8 cellular contexts compared by ENCODE assay signal in the genomic region with DNA sequence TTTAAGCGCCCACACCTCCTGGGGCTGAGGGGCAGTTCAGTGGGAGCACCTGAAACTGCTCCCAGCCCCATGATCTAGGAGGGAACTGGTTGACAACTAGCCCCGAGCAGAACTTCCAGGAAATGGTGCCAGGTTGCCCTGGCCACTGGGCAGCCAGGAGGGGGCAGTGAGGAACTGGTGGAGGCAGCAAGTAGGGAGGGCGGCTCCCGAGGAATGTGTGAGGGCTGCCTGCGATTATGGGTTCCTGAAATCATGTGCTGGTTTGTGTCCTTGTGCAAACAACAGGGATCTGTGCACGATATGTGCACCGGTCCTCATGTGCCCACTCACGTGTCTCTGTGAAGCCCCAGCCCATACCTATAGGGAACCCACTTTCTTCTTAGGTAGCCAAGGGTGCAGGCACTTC. TPM values are rescaled to one million over a fixed set of nuclear protein-coding genes. Genes with fewer than 3 reads are reported as not detected.
DNase-seq lines count a peak whose midpoint lies in the region; ATAC-seq and TF ChIP-seq lines count a peak whose summit lies in the region.

No MANE protein-coding gene starts in this region.

- H3K4me1 Mint-ChIP-seq in CD8-positive, alpha-beta T cell (ENCODE audit: low read depth) = peaks cover 32% of the 10 kb centered on the region
- peaks cover 22% of the 10 kb centered on the region for H3K4me1 Mint-ChIP-seq in glutamatergic neuron (ENCODE audit: low read depth, unreplicated experiment)

- TF ChIP-seq POLR2A in gastrocnemius medialis (IDR thresholded peaks at IDR 0.05) = no peak

- H3K4me1 ChIP-seq in CD8-positive, alpha-beta T cell (ENCODE audit: insufficient read depth, low read length) = peaks cover 19% of the 10 kb centered on the region
- H3K4me1 ChIP-seq in gastrocnemius medialis = peaks cover 50 to 57% of the 10 kb centered on the region in 2 donors

- peak in 1 of 7 experiments; percentile 23 for DNase-seq in CD8-positive, alpha-beta T cell
- DNase-seq in HT-29 (ENCODE audit: low spot score) = peak; percentile 59
- peak; percentile 70 for DNase-seq in astrocyte of the spinal cord (ENCODE audit: low read depth, low spot score)
- DNase-seq in iPS-NIHi7 (ENCODE audit: extremely low spot score) = peak; percentile 57
- DNase-seq in gastrocnemius medialis = peak; percentile 57 to 83
- no peak for DNase-seq in glutamatergic neuron
- DNase-seq in OCI-M2 (lab: John Stamatoyannopoulos, UW; ENCODE audit: unreplicated experiment) = no peak

- H3K9me3 ChIP-seq in CD8-positive, alpha-beta T cell (ENCODE audit: low read length) = no peaks in the 10 kb centered on the region
- no peaks in the 10 kb centered on the region for H3K9me3 ChIP-seq in gastrocnemius medialis

- no peak overlapping the region for H3K27ac ChIP-seq in CD8-positive, alpha-beta T cell (ENCODE audit: low read depth, low read length)
- H3K27ac ChIP-seq in gastrocnemius medialis = peak overlapping the region; percentile 68 to 78 (median 72)

- POLR2A ChIA-PET in CD8-positive, alpha-beta T cell (lab: Charles Lee) = interaction anchor here (0.7 to 1.3 kb wide), 4 partner anchors 28 to 261 kb away, joined by 3 to 5 read pairs (median 4); a partner anchor contains a TSS

- peak overlapping the region; percentile 91 for H3K27ac Mint-ChIP-seq in CD8-positive, alpha-beta T cell
- H3K27ac Mint-ChIP-seq in glutamatergic neuron (ENCODE audit: unreplicated experiment) = no peak overlapping the region

- in situ Hi-C loops in astrocyte of the spinal cord (cut with HindIII; ENCODE audit: low sequenced_read_pairs) = no loop called here
- in situ Hi-C loops in gastrocnemius medialis (cut with MboI; ENCODE audit: low sequenced_read_pairs in 4 of 4) = loop anchor here in 2 of 4 donors (10.0 to 25.0 kb wide), 2 partner anchors 110 to 202 kb away; a partner anchor contains a TSS

- intact Hi-C loops in CD8-positive, alpha-beta T cell (cut with DNase I, micrococcal nuclease) = loop anchor here in 1 of 2 experiments (2.0 kb wide), 2 partner anchors 86 to 120 kb away; no protein-coding TSS in a partner anchor
- intact Hi-C loops in gastrocnemius medialis (cut with DNase I; ENCODE audit: low total_unique reads) = loop anchor here (2.0 to 10.0 kb wide), 3 partner anchors 90 to 204 kb away; a partner anchor contains a TSS

- no peak for TF ChIP-seq CTCF in CD8-positive, alpha-beta T cell (IDR thresholded peaks at IDR 0.05)
- TF ChIP-seq CTCF in astrocyte of the spinal cord (IDR thresholded peaks at IDR 0.05; ENCODE audit: low read depth, low read length) (peak; percentile 74), gastrocnemius medialis (IDR thresholded peaks at IDR 0.05 in 4 of 5, conservative IDR thresholded peaks at IDR 0.05 in 1 of 5) (peak; percentile 47 to 74 (median 70)), glutamatergic neuron (IDR thresholded peaks at IDR 0.05; ENCODE audit: partially characterized antibody, unreplicated experiment) (no peak)

- no peak overlapping the region for H3K4me3 Mint-ChIP-seq in CD8-positive, alpha-beta T cell
- H3K4me3 Mint-ChIP-seq in glutamatergic neuron (ENCODE audit: unreplicated experiment) = no peak overlapping the region

- H3K9me3 Mint-ChIP-seq in CD8-positive, alpha-beta T cell = no peaks in the 10 kb centered on the region
- H3K9me3 Mint-ChIP-seq in glutamatergic neuron (ENCODE audit: unreplicated experiment) = peaks cover 2% of the 10 kb centered on the region

- H3K27me3 ChIP-seq in CD8-positive, alpha-beta T cell (ENCODE audit: insufficient read depth, low read length) = no peaks in the 10 kb centered on the region
- no peaks in the 10 kb centered on the region for H3K27me3 ChIP-seq in gastrocnemius medialis

- H3K36me3 Mint-ChIP-seq in CD8-positive, alpha-beta T cell = peaks cover 15% of the 10 kb centered on the region
- H3K36me3 Mint-ChIP-seq in glutamatergic neuron (ENCODE audit: unreplicated experiment) = no peaks in the 10 kb centered on the region

- no peak overlapping the region for H3K4me3 ChIP-seq in CD8-positive, alpha-beta T cell (ENCODE audit: low read depth, low read length)
- H3K4me3 ChIP-seq in astrocyte of the spinal cord (ENCODE audit: low read depth, low read length) (no peak overlapping the region), gastrocnemius medialis (no peak overlapping the region)

- no peaks in the 10 kb centered on the region for H3K27me3 Mint-ChIP-seq in CD8-positive, alpha-beta T cell (ENCODE audit: low read depth)
- peaks cover 5% of the 10 kb centered on the region for H3K27me3 Mint-ChIP-seq in glutamatergic neuron (ENCODE audit: unreplicated experiment)

- CTCF ChIA-PET in CD8-positive, alpha-beta T cell (lab: Charles Lee) = interaction anchor here (0.9 to 13.2 kb wide), 20 partner anchors 11 to 267 kb away, joined by 3 to 406 read pairs (median 5); a partner anchor contains a TSS

- no peak for ATAC-seq in CD8-positive, alpha-beta T cell
- ATAC-seq in gastrocnemius medialis = peak; percentile 37 to 51
- ATAC-seq in HG03521 (IDR thresholded peaks at IDR 0.05; ENCODE audit: unreplicated experiment) = no peak

- peaks cover 10% of the 10 kb centered on the region for H3K36me3 ChIP-seq in CD8-positive, alpha-beta T cell (ENCODE audit: insufficient read depth, low read length)
- peaks cover 0 to 14% of the 10 kb centered on the region in 2 donors for H3K36me3 ChIP-seq in gastrocnemius medialis

RNA-seq across cellular contexts. Expression of a gene that starts 9.9 kb away (rescaled TPM):
- total RNA-seq in CD8-positive, alpha-beta T cell = 1 to 10 TPM in 1 of 2 experiments, not detected in 1; 1.1 TPM
- 2.1 and 2.6 TPM in 2 replicates for total RNA-seq in HT-29 (2014; rRNA removed; shearing (Covaris generic))
- total RNA-seq in gastrocnemius medialis (under 1 TPM in 3 of 4 donors, not detected in 1; 0.23 to 0.51 (median 0.35) TPM), glutamatergic neuron (ENCODE audit: unreplicated experiment) (1.5 TPM)

RNA-seq across cellular contexts. Expression of a gene that starts 19.2 kb away (rescaled TPM):
- total RNA-seq in CD8-positive, alpha-beta T cell = not detected
- not detected in 2 replicates for total RNA-seq in HT-29 (2014; rRNA removed; shearing (Covaris generic))
- not detected for total RNA-seq in gastrocnemius medialis
- not detected for total RNA-seq in glutamatergic neuron (ENCODE audit: unreplicated experiment)

RNA-seq across cellular contexts. Expression of a gene that starts 27.7 kb away (rescaled TPM):
- total RNA-seq in CD8-positive, alpha-beta T cell = not detected
- total RNA-seq in HT-29 (2014; rRNA removed; shearing (Covaris generic)) = not detected in 2 replicates
- 10 to 100 TPM; 13.2 to 35.7 (median 19.3) TPM for total RNA-seq in gastrocnemius medialis
- total RNA-seq in glutamatergic neuron (ENCODE audit: unreplicated experiment) = not detected

RNA-seq across cellular contexts. Expression of a gene that starts 35.6 kb away (rescaled TPM):
- total RNA-seq in CD8-positive, alpha-beta T cell = 10 to 100 TPM; 17.5 to 19.9 TPM
- 17.0 and 19.7 TPM in 2 replicates for total RNA-seq in HT-29 (2014; rRNA removed; shearing (Covaris generic))
- 10 to 100 TPM; 16.5 to 29.1 (median 18.4) TPM for total RNA-seq in gastrocnemius medialis
- total RNA-seq in glutamatergic neuron (ENCODE audit: unreplicated experiment) = 10.0 TPM

Comparison
In these comparisons a context has a peak if more than half of its experiments do, and no peak if none do; other contexts are left out.
1. ATAC-seq: peak in gastrocnemius medialis (2 of 2); none in CD8-positive, alpha-beta T cell (single experiment) and HG03521 (single experiment).
2. DNase-seq: peak in HT-29 (single experiment), astrocyte of the spinal cord (single experiment), iPS-NIHi7 (single experiment) and gastrocnemius medialis (2 of 2); none in glutamatergic neuron (single experiment) and OCI-M2 (single experiment).
3. CTCF ChIP-seq: peak in astrocyte of the spinal cord (single experiment) and gastrocnemius medialis (5 of 5); none in CD8-positive, alpha-beta T cell (single experiment) and glutamatergic neuron (single experiment).
4. RNA of a gene that starts 27.7 kb away (total RNA-seq): 13.2 to 35.7 TPM in gastrocnemius medialis; not detected in CD8-positive, alpha-beta T cell, not detected in HT-29 and not detected in glutamatergic neuron (single experiment); every median in the first group is over 10 times any median in the second.